8 cellular contexts compared by ENCODE assay signal in the genomic region with DNA sequence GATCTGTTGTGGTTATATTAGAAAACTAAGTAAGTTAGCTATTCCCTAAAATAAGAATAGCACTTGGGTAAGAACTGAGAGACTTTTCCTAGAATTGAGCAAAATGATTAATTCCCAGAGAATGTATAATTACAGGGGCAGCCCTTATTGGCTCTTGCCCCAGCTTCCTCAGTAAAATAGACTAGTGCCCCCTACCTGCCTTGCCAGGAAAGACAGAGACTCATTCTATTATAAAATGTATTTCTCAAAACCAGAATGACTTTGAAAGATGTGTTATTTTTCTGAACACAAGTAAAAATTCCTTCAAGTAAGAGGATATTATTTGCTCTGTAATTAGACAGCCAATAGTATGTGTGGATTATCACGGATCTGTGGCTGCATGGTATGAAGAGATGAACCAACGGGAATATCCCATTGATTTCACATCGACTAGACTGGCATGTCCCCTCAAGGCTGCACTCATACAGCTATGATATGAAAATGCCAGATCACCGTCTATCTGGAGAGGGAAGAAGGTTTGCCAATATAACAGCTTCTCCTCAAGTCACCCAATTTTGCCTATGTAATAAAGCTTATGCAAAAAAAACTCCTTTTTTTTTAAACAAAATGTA. TPM values are rescaled to one million over a fixed set of nuclear protein-coding genes. Genes with fewer than 3 reads are reported as not detected.
DNase-seq lines count a peak whose midpoint lies in the region; ATAC-seq and TF ChIP-seq lines count a peak whose summit lies in the region.

No MANE protein-coding gene starts in this region.

- no peak overlapping the region for H3K9ac ChIP-seq in DND-41 (ENCODE audit: low read depth, low read length)

- H3K27ac ChIP-seq in DND-41 (ENCODE audit: low read length), result no peak overlapping the region
- peak overlapping the region; percentile 59 to 84 for H3K27ac ChIP-seq in breast epithelium
- peak overlapping the region in 3 of 5 donors; percentile 64 to 77 (median 73) for H3K27ac ChIP-seq in stomach

- peaks cover 26% of the 10 kb centered on the region; the same call in 1 of the 2 replicates for H4K20me1 ChIP-seq in DND-41 (ENCODE audit: insufficient read depth, low read length)

- no peak for TF ChIP-seq EP300 in Ishikawa (IDR thresholded peaks at IDR 0.05; ENCODE audit: borderline replicate concordance)
- no peak for TF ChIP-seq EP300 in stomach (IDR thresholded peaks at IDR 0.05)

- H3K27me3 ChIP-seq in DND-41 (ENCODE audit: insufficient read depth, low read length, poor library complexity) (no peaks in the 10 kb centered on the region), breast epithelium (no peaks in the 10 kb centered on the region), stomach (no peaks in the 10 kb centered on the region)

- H3K9me3 ChIP-seq in DND-41 (ENCODE audit: insufficient read depth, low read length, severe bottlenecking) (no peaks in the 10 kb centered on the region), breast epithelium (no peaks in the 10 kb centered on the region), stomach (no peaks in the 10 kb centered on the region)

- H3K4me2 ChIP-seq in DND-41 (ENCODE audit: insufficient read depth, low read length), result no peak overlapping the region

- H3K4me1 ChIP-seq in DND-41 (ENCODE audit: insufficient read depth, low read length) (peaks cover 38% of the 10 kb centered on the region), breast epithelium (peaks cover 3 to 17% of the 10 kb centered on the region in 2 donors), stomach (peaks cover 20 to 75% (median 56%) of the 10 kb centered on the region in 4 donors)

- peak; percentile 40 for DNase-seq in DND-41
- DNase-seq in SW480 (ENCODE audit: low spot score), result peak; percentile 55
- no peak for DNase-seq in breast epithelium (ENCODE audit: low spot score in 2 of 2)
- DNase-seq in left lobe of liver (ENCODE audit: low spot score), result no peak
- DNase-seq in stomach, result peak; percentile 52

- no peak overlapping the region for H2AFZ ChIP-seq in DND-41 (ENCODE audit: low read depth, low read length)

- 52 to 60% (median 58%) methylated on average over 4 of the region's 4 CpGs for WGBS in stomach, 5 donors

- intact Hi-C loops in breast epithelium (cut with DNase I; ENCODE audit: low total_unique reads), result no loop called here
- intact Hi-C loops in stomach (cut with DNase I; ENCODE audit: low total_unique reads), result loop anchor here (5.0 kb wide), 1 partner anchor 85 kb away; no protein-coding TSS in a partner anchor

- no peak overlapping the region for H3K4me3 ChIP-seq in DND-41 (ENCODE audit: low read depth in 1 of 2, low read length in 2 of 2)
- peak overlapping the region in 1 of 3 donors; percentile 29 for H3K4me3 ChIP-seq in breast epithelium
- no peak overlapping the region for H3K4me3 ChIP-seq in stomach

- peak; percentile 68 for TF ChIP-seq RAD21 in Ishikawa (IDR thresholded peaks at IDR 0.05; ENCODE audit: low read depth)

- H3K36me3 ChIP-seq in DND-41 (ENCODE audit: insufficient read depth, low read length) (peaks cover 23% of the 10 kb centered on the region; the same call in 1 of the 2 replicates), breast epithelium (no peaks in the 10 kb centered on the region), stomach (peaks cover 0 to 10% (median 3%) of the 10 kb centered on the region in 4 donors)

- ATAC-seq in DND-41 (ENCODE audit: insufficient read depth, low read depth) (no peak), left lobe of liver (peak; percentile 44), GM19463 (IDR thresholded peaks at IDR 0.05; ENCODE audit: unreplicated experiment) (no peak), HG03354 (IDR thresholded peaks at IDR 0.05; ENCODE audit: poor library complexity, severe bottlenecking, unreplicated experiment) (no peak)

- H3K79me2 ChIP-seq in DND-41 (ENCODE audit: insufficient read depth, low read length), result peaks cover 31% of the 10 kb centered on the region

- peak; percentile 68 for TF ChIP-seq CTCF in DND-41 (IDR thresholded peaks at IDR 0.05; ENCODE audit: borderline replicate concordance, extremely low read depth, low read length, poor library complexity, severe bottlenecking)
- peak; percentile 52 to 71 (median 65) for TF ChIP-seq CTCF in breast epithelium (IDR thresholded peaks at IDR 0.05)
- peak in 5 of 7 experiments; percentile 34 to 86 (median 73) for TF ChIP-seq CTCF in stomach (IDR thresholded peaks at IDR 0.05)

- TF ChIP-seq POLR2A in breast epithelium (IDR thresholded peaks at IDR 0.05), result no peak
- no peak for TF ChIP-seq POLR2A in stomach (IDR thresholded peaks at IDR 0.05)

TF ChIP-seq in Ishikawa, 13 proteins besides CTCF, POLR2A, EP300 and RAD21:
- TF ChIP-seq CREB1 (IDR thresholded peaks at IDR 0.05; ENCODE audit: low read depth) (no peak), TEAD4 (IDR thresholded peaks at IDR 0.05) (no peak), EGR1 (IDR thresholded peaks at IDR 0.05) (no peak)

RNA-seq across cellular contexts. Expression of a gene that starts 7.4 kb away (rescaled TPM):
- total RNA-seq in breast epithelium (10 to 100 TPM; 29.1 to 36.1 (median 33.6) TPM), left lobe of liver (31.4 TPM), stomach (100 to 1,000 TPM in 1 of 5 donors, 10 to 100 TPM in 4; 29.5 to 316 (median 38.4) TPM)
- 10 to 100 TPM; 40.3 to 49.9 (median 40.6) TPM for polyA plus RNA-seq in stomach

RNA-seq across cellular contexts. Expression of a gene that starts 11.0 kb away (rescaled TPM):
- total RNA-seq in breast epithelium, result 100 to 1,000 TPM in 1 of 3 donors, 10 to 100 TPM in 2; 13.5 to 112 (median 22.0) TPM
- 13.6 TPM for total RNA-seq in left lobe of liver
- 10 to 100 TPM in 3 of 5 donors, 1 to 10 TPM in 2; 4.6 to 85.2 (median 10.8) TPM for total RNA-seq in stomach
- polyA plus RNA-seq in stomach, result 1 to 10 TPM in 1 of 3 donors, under 1 TPM in 2; 0.58 to 1.2 (median 0.76) TPM

Comparison
In these comparisons a context has a peak if more than half of its experiments do, and no peak if none do; other contexts are left out.
1. DNase-seq: peak in DND-41 (single experiment), SW480 (single experiment) and stomach (single experiment); none in breast epithelium (0 of 2) and left lobe of liver (single experiment).
2. Peak in every context shown above with its lines, with median percentiles within 50 percentile points of each other: CTCF ChIP-seq.